Comparison of ENCODE assay signal across 1 cellular context in genomic region chr3:175269394-175269793, GRCh38.
TF ChIP-seq lines count a peak whose summit lies in the region.

No MANE protein-coding gene starts in this region.

TF ChIP-seq in IMR-90, 13 proteins besides CTCF, POLR2A, EP300 and RAD21 (continued from another document):
- TF ChIP-seq MAFK (IDR thresholded peaks at IDR 0.05; ENCODE audit: low read depth, low read length) (no peak), CHD1 (IDR thresholded peaks at IDR 0.05; ENCODE audit: low read depth, low read length) (no peak)
TF ChIP-seq in IMR-90: peak in this region for 0.
